8 cellular contexts compared by ENCODE assay signal in genomic region chr13:103188688-103189326, GRCh38.
DNase-seq lines count a peak whose midpoint lies in the region; ATAC-seq and TF ChIP-seq lines count a peak whose summit lies in the region.

No MANE protein-coding gene starts in this region.

- no peaks in the 10 kb centered on the region for H3K9me3 Mint-ChIP-seq in MCF 10A (ENCODE audit: unreplicated experiment)
- peaks cover 13% of the 10 kb centered on the region for H3K9me3 Mint-ChIP-seq in mesothelial cell of epicardium
- no peaks in the 10 kb centered on the region for H3K9me3 Mint-ChIP-seq in activated CD4-positive, alpha-beta memory T cell treated with anti-CD3 and anti-CD28 coated beads for 36 hours

- H3K36me3 Mint-ChIP-seq in MCF 10A (ENCODE audit: insufficient read depth, unreplicated experiment) (no peaks in the 10 kb centered on the region), mesothelial cell of epicardium (peaks cover 5% of the 10 kb centered on the region)
- H3K36me3 Mint-ChIP-seq in activated CD4-positive, alpha-beta memory T cell treated with anti-CD3 and anti-CD28 coated beads for 36 hours, result no peaks in the 10 kb centered on the region

- no peak overlapping the region for H3K4me3 Mint-ChIP-seq in MCF 10A (ENCODE audit: unreplicated experiment)
- no peak overlapping the region for H3K4me3 Mint-ChIP-seq in mesothelial cell of epicardium
- H3K4me3 Mint-ChIP-seq in activated CD4-positive, alpha-beta memory T cell treated with anti-CD3 and anti-CD28 coated beads for 36 hours, result no peak overlapping the region

- CTCF ChIA-PET in MCF 10A (lab: Yijun Ruan, JAX), result interaction anchor here (0.6 to 2.6 kb wide), 29 partner anchors 11 to 1739 kb away, joined by 3 to 14 read pairs (median 3); no protein-coding TSS in a partner anchor
- CTCF ChIA-PET in activated CD4-positive, alpha-beta memory T cell treated with anti-CD3 and anti-CD28 coated beads for 36 hours (lab: Charles Lee), result no interaction called here

- TF ChIP-seq CTCF in MCF 10A (IDR thresholded peaks at IDR 0.05; ENCODE audit: unreplicated experiment), result peak; percentile 54
- peak in 1 of 3 donors; percentile 17 for TF ChIP-seq CTCF in breast epithelium (IDR thresholded peaks at IDR 0.05)
- TF ChIP-seq CTCF in NB4 (IDR thresholded peaks at IDR 0.05; ENCODE audit: low read depth, low read length), result peak; percentile 28
- peak; percentile 87 for TF ChIP-seq CTCF in mesothelial cell of epicardium (IDR thresholded peaks at IDR 0.05; ENCODE audit: unreplicated experiment)

- H3K4me1 Mint-ChIP-seq in MCF 10A (ENCODE audit: insufficient read depth, unreplicated experiment) (peaks cover 6% of the 10 kb centered on the region), mesothelial cell of epicardium (peaks cover 55% of the 10 kb centered on the region)
- H3K4me1 Mint-ChIP-seq in activated CD4-positive, alpha-beta memory T cell treated with anti-CD3 and anti-CD28 coated beads for 36 hours (ENCODE audit: low read depth), result no peaks in the 10 kb centered on the region

- no peak overlapping the region for H3K4me3 ChIP-seq in breast epithelium
- H3K4me3 ChIP-seq in NB4 (ENCODE audit: low read depth, low read length), result no peak overlapping the region

- peak; percentile 48 for DNase-seq in MCF 10A (ENCODE audit: unreplicated experiment)
- no peak for DNase-seq in breast epithelium (ENCODE audit: low spot score in 2 of 2)
- peak; percentile 35 for DNase-seq in NB4 (ENCODE audit: low read depth)
- peak; percentile 50 for DNase-seq in astrocyte of the hippocampus (ENCODE audit: low read depth, low spot score)
- DNase-seq in mesothelial cell of epicardium (ENCODE audit: low spot score in 2 of 2, unreplicated experiment in 2 of 2), result no peak
- DNase-seq in stimulated activated naive CD8-positive, alpha-beta T cell treated with anti-CD3 and anti-CD28 coated beads, Interleukin-15, Interleukin-2, amounts not matched to agents 100 U/mL and 50 U/mL, for 24 hours, result no peak
- DNase-seq in activated CD4-positive, alpha-beta memory T cell treated with anti-CD3 and anti-CD28 coated beads for 36 hours, result no peak
- no peak for DNase-seq in activated naive CD4-positive, alpha-beta T cell treated with anti-CD3 and anti-CD28 coated beads, Interleukin-2, amount 50 U/mL, for 16 hours

- H3K27me3 Mint-ChIP-seq in MCF 10A (ENCODE audit: insufficient read depth, unreplicated experiment), result no peaks in the 10 kb centered on the region
- H3K27me3 Mint-ChIP-seq in mesothelial cell of epicardium (ENCODE audit: low read depth), result no peaks in the 10 kb centered on the region
- no peaks in the 10 kb centered on the region for H3K27me3 Mint-ChIP-seq in activated CD4-positive, alpha-beta memory T cell treated with anti-CD3 and anti-CD28 coated beads for 36 hours

- BruUV-seq in MCF 10A (replicated peaks; lab: Mats Ljungman, UMichigan), result no TSS peak

- no peak for ATAC-seq in stimulated activated naive CD8-positive, alpha-beta T cell treated with anti-CD3 and anti-CD28 coated beads, Interleukin-15, Interleukin-2, amounts not matched to agents 100 U/mL and 50 U/mL, for 24 hours

- POLR2A ChIA-PET in MCF 10A (lab: Yijun Ruan, JAX), result no interaction called here
- POLR2A ChIA-PET in activated CD4-positive, alpha-beta memory T cell treated with anti-CD3 and anti-CD28 coated beads for 36 hours (lab: Charles Lee), result no interaction called here

- H3K36me3 ChIP-seq in breast epithelium, result no peaks in the 10 kb centered on the region

- H3K9me3 ChIP-seq in breast epithelium, result no peaks in the 10 kb centered on the region

- H3K27ac ChIP-seq in breast epithelium, result no peak overlapping the region

- no peak overlapping the region for H3K27ac Mint-ChIP-seq in MCF 10A (ENCODE audit: low read depth, unreplicated experiment)
- H3K27ac Mint-ChIP-seq in mesothelial cell of epicardium, result peak overlapping the region; percentile 53
- H3K27ac Mint-ChIP-seq in activated CD4-positive, alpha-beta memory T cell treated with anti-CD3 and anti-CD28 coated beads for 36 hours, result no peak overlapping the region

- no peaks in the 10 kb centered on the region for H3K4me1 ChIP-seq in breast epithelium

- no peaks in the 10 kb centered on the region for H3K27me3 ChIP-seq in breast epithelium

- intact Hi-C loops in MCF 10A (cut with micrococcal nuclease) (loop anchor here (1.0 to 10.0 kb wide), 4 partner anchors 273 to 1576 kb away; no protein-coding TSS in a partner anchor), breast epithelium (cut with DNase I; ENCODE audit: low total_unique reads) (no loop called here)
- intact Hi-C loops in activated CD4-positive, alpha-beta memory T cell treated with anti-CD3 and anti-CD28 coated beads for 36 hours (cut with micrococcal nuclease), result no loop called here

- TF ChIP-seq POLR2A in breast epithelium (IDR thresholded peaks at IDR 0.05) (no peak), NB4 (IDR thresholded peaks at IDR 0.05; ENCODE audit: extremely low read depth, insufficient read length) (no peak)

Comparison
In these comparisons a context has a peak if more than half of its experiments do, and no peak if none do; other contexts are left out.
1. DNase-seq: peak in MCF 10A (single experiment), NB4 (single experiment) and astrocyte of the hippocampus (single experiment); none in breast epithelium (0 of 2), mesothelial cell of epicardium (0 of 2), stimulated activated naive CD8-positive, alpha-beta T cell treated with anti-CD3 and anti-CD28 coated beads, Interleukin-15, Interleukin-2, amounts not matched to agents 100 U/mL and 50 U/mL, for 24 hours (single experiment), activated CD4-positive, alpha-beta memory T cell treated with anti-CD3 and anti-CD28 coated beads for 36 hours (single experiment) and activated naive CD4-positive, alpha-beta T cell treated with anti-CD3 and anti-CD28 coated beads, Interleukin-2, amount 50 U/mL, for 16 hours (single experiment).